In the genomic region with DNA sequence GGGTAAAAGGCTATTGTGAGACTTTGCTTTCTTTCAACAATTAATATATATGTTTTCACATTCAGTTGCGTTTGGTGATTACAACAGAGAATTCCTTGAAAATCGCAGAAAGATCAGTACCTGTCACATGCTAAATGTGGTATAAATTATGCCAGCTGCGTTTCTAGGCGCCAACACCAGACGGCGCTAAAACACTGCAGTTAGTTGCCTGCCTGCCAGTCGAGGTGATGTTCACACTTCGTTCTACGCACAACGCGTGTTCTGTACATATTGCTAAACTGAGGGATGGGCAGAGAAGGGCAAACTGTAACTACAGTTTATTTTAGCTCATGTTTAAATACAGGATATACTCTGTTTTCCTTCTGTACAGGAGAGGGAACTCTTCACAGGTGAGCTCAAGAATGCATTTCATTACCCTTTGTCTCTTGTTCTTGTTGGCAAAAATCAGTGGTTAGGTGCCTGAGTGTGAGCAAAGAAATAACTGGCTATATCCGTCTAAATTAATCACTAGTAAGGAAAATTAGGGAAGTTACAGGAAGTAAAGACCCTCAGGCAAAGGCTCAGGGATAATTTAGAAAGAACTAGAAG, we compare ENCODE assay signal across 8 cellular contexts.
DNase-seq lines count a peak whose midpoint lies in the region; ATAC-seq and TF ChIP-seq lines count a peak whose summit lies in the region.

No MANE protein-coding gene starts in this region.

- POLR2A ChIA-PET in activated CD4-positive, alpha-beta T cell treated with anti-CD3 and anti-CD28 coated beads for 36 hours (lab: Charles Lee), result no interaction called here

- no peaks in the 10 kb centered on the region for H3K4me1 Mint-ChIP-seq in activated CD4-positive, alpha-beta T cell treated with anti-CD3 and anti-CD28 coated beads for 36 hours

- no peaks in the 10 kb centered on the region for H3K36me3 Mint-ChIP-seq in activated CD4-positive, alpha-beta T cell treated with anti-CD3 and anti-CD28 coated beads for 36 hours (ENCODE audit: low read depth)

- TF ChIP-seq CTCF in Peyer's patch (IDR thresholded peaks at IDR 0.05), result peak in 4 of 6 experiments; percentile 42 to 72 (median 58)

- peak; percentile 75 for DNase-seq in activated CD4-positive, alpha-beta T cell treated with anti-CD3 and anti-CD28 coated beads for 36 hours
- no peak for DNase-seq in activated CD4-positive, alpha-beta T cell treated with anti-CD3 and anti-CD28 coated beads, Interleukin-2, amount 50 U/mL, for 1 hour
- DNase-seq in Peyer's patch, result peak in 2 of 3 donors; percentile 52 to 60
- peak; percentile 71 for DNase-seq in ecto neural progenitor cell (ENCODE audit: low spot score)
- peak; percentile 61 to 65 for DNase-seq in lung microvascular endothelial cell (ENCODE audit: low read depth in 2 of 2)
- peak; percentile 44 for DNase-seq in ureter (ENCODE audit: low spot score)

- intact Hi-C loops in activated CD4-positive, alpha-beta T cell treated with anti-CD3 and anti-CD28 coated beads for 36 hours (cut with DNase I, micrococcal nuclease), result loop anchor here (1.0 to 5.0 kb wide), 5 partner anchors 81 to 716 kb away; no protein-coding TSS in a partner anchor

- H3K27ac Mint-ChIP-seq in activated CD4-positive, alpha-beta T cell treated with anti-CD3 and anti-CD28 coated beads for 36 hours, result no peak overlapping the region

- no peak overlapping the region for H3K4me3 ChIP-seq in Peyer's patch

- H3K27me3 Mint-ChIP-seq in activated CD4-positive, alpha-beta T cell treated with anti-CD3 and anti-CD28 coated beads for 36 hours, result peaks cover 8% of the 10 kb centered on the region

- CTCF ChIA-PET in activated CD4-positive, alpha-beta T cell treated with anti-CD3 and anti-CD28 coated beads for 36 hours (lab: Charles Lee), result interaction anchor here (0.6 to 1.6 kb wide), 16 partner anchors 9 to 717 kb away, joined by 3 to 6 read pairs (median 3); no protein-coding TSS in a partner anchor

- no peak for ATAC-seq in activated CD4-positive, alpha-beta T cell treated with anti-CD3 and anti-CD28 coated beads for 36 hours
- ATAC-seq in HG03175 (IDR thresholded peaks at IDR 0.05; ENCODE audit: unreplicated experiment), result peak; percentile 57
- no peak for ATAC-seq in HG03571 (IDR thresholded peaks at IDR 0.05; ENCODE audit: unreplicated experiment)

- H3K4me3 Mint-ChIP-seq in activated CD4-positive, alpha-beta T cell treated with anti-CD3 and anti-CD28 coated beads for 36 hours, result no peak overlapping the region

- H3K9me3 ChIP-seq in Peyer's patch, result no peaks in the 10 kb centered on the region

- H3K9me3 Mint-ChIP-seq in activated CD4-positive, alpha-beta T cell treated with anti-CD3 and anti-CD28 coated beads for 36 hours (ENCODE audit: low read depth), result no peaks in the 10 kb centered on the region

- H3K36me3 ChIP-seq in Peyer's patch, result no peaks in the 10 kb centered on the region

- H3K27me3 ChIP-seq in Peyer's patch, result no peaks in the 10 kb centered on the region

- no peaks in the 10 kb centered on the region for H3K4me1 ChIP-seq in Peyer's patch

- no peak for TF ChIP-seq POLR2A in Peyer's patch (IDR thresholded peaks at IDR 0.05)

- H3K27ac ChIP-seq in Peyer's patch, result no peak overlapping the region
